30 cellular contexts compared by ENCODE assay signal in the genomic region with DNA sequence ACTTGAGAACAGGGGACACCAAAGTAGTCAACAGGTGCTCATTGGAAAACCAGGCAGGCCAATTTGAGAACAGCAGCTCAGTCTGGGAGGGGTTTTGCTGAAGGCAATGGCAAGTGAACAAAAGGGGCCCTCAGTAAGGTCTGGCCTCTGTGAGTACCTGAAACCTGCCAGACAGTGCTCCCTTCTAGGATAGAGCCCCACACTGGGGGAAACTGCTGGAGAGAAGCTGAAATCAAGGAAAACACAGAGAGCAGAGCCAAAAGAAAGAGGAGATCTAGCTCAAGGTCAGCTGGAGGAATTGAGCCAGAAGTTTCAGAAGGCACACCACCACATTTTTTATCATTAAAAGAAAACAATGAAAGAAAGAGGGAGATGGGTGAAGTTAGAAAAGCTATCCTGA.
"Had no signal": no experiment of that assay in that cellular context is flagged by ENCODE, and none has a peak within 500 bp of the region (broad histone marks: within the 10 kb centered on the region; RNA-seq: fewer than 3 reads in every experiment).

No MANE protein-coding gene starts in this region.

- ATAC-seq: activated T-helper 17 cell treated with anti-CD3 and anti-CD28 coated beads, Interleukin-2, amount 50 U/mL, for 72 hours; Panc1; Right ventricle myocardium inferior; T-cell had no signal

- DNase-seq: activated CD4-positive, alpha-beta memory T cell treated with anti-CD3 and anti-CD28 coated beads, Interleukin-2, amount 10 ng/mL, durations not matched to agents 7 days and 5 days; activated CD4-positive, alpha-beta T cell treated with anti-CD3 and anti-CD28 coated beads, Interleukin-2, amount 10 ng/mL, durations not matched to agents 7 days and 5 days; activated CD4-positive, CD25-positive, alpha-beta regulatory T cell; activated gamma-delta T cell; activated naive CD4-positive, alpha-beta T cell treated with anti-CD3 and anti-CD28 coated beads, Interleukin-2, amount 10 ng/mL, durations not matched to agents 7 days and 5 days; activated naive CD8-positive, alpha-beta T cell treated with anti-CD3 and anti-CD28 coated beads for 36 hours; activated T-cell treated with anti-CD3 and anti-CD28 coated beads for 4 hours; activated T-cell treated with anti-CD3 and anti-CD28 coated beads, Interleukin-2, amount 50 U/mL, for 48 hours; anterior cingulate cortex; cerebellar nuclear complex; MG63; MV-4-11; NCI-H1092 treated with DMSO at 0.1 percent for 48 hours; NCI-H1417 treated with DMSO at 0.1 percent for 48 hours; NCI-H1694 treated with DMSO at 0.1 percent for 48 hours; NCI-H2081; NCI-H526; NCI-H774; NK-92 treated with Interleukin-12 subunit alpha and Interleukin-12 subunit beta, amount 100 ng/mL, for 24 hours; OCI-M1; RPMI8226; T-cell; T-helper 2 cell; T1000 had no signal

- H3K4me3 ChIP-seq: MG63, SK-N-MC had no signal

- FAIRE-seq: colon, TTC549 had no signal

- H3K27ac ChIP-seq: SK-N-MC had no signal
